Comparison of ENCODE assay signal across 9 cellular contexts in the genomic region with DNA sequence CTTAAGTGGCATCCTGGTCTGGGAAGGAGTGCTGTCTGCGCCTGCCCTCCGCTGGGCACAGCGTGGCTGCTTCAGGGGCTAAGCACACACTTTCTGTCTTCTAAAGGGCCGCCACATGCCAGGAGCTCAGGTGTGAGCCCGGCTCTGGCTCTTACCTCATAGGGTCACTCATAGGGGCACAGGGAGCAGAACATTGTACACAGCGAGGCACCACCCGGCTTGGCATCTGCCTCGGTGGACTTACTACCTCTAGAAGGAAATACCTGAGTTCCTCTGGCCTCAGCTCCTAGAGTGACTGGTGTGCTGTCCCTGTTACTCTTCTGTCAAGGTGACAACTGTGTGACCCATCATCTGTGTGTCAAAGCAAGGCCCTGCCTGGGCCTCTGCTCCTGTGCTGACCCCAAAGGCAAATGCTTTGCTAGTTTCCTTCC. TPM values are rescaled to one million over a fixed set of nuclear protein-coding genes. Genes with fewer than 3 reads are reported as not detected.
A peak's percentile ranks its signal among the peaks of the same experiment; 100 is the strongest.
DNase-seq lines count a peak whose midpoint lies in the region; ATAC-seq lines count a peak whose summit lies in the region.
"Had no signal": no experiment of that assay in that cellular context is flagged by ENCODE, and none has a peak within 500 bp of the region (broad histone marks: within the 10 kb centered on the region; RNA-seq: fewer than 3 reads in every experiment).

No MANE protein-coding gene starts in this region.

- H3K23ac ChIP-seq in trophoblast cell (ENCODE audit: low read length) = no peak overlapping the region

- no peaks in the 10 kb centered on the region for H3K27me3 ChIP-seq in trophoblast cell (ENCODE audit: insufficient read depth, low read length)

- no peak overlapping the region for H3K18ac ChIP-seq in trophoblast cell (ENCODE audit: low read length)

- peaks cover 4% of the 10 kb centered on the region for H3K79me2 ChIP-seq in trophoblast cell (ENCODE audit: control insufficient read depth, insufficient read depth, low read length, poor library complexity)

- no peak overlapping the region for H4K12ac ChIP-seq in trophoblast cell (ENCODE audit: low read depth, low read length)

- H3K14ac ChIP-seq in trophoblast cell (ENCODE audit: low read length) = no peak overlapping the region

- H3K4me2 ChIP-seq in trophoblast cell (ENCODE audit: low read length) = no peak overlapping the region

- in situ Hi-C loops in SK-MEL-5 (cut with HindIII; ENCODE audit: low pct_unique_long_range_greater_than_20kb, low sequenced_read_pairs) = no loop called here

- H2BK5ac ChIP-seq in trophoblast cell (ENCODE audit: low read depth, low read length, poor library complexity) = no peak overlapping the region

- no peak overlapping the region for H2BK12ac ChIP-seq in trophoblast cell (ENCODE audit: low read length)

- H3K4ac ChIP-seq in trophoblast cell (ENCODE audit: low read depth, low read length) = no peak overlapping the region

- no peak overlapping the region for H2AK5ac ChIP-seq in trophoblast cell (ENCODE audit: low read length)

- no CpG with 5 or more reads among the region's 8 CpGs for WGBS in trophoblast cell (ENCODE audit: extremely low coverage, insufficient coverage, insufficient read length)

- no peak overlapping the region for H3K9ac ChIP-seq in trophoblast cell (ENCODE audit: low read length)

- H3K4me1 ChIP-seq in trophoblast cell (ENCODE audit: control insufficient read depth in 1 of 2, insufficient read depth in 2 of 2, low read length in 2 of 2) = peaks cover under 1 to 7% of the 10 kb centered on the region in 2 experiments

- no peak overlapping the region for H4K91ac ChIP-seq in trophoblast cell (ENCODE audit: low read depth, low read length)

- no peak overlapping the region for H2BK120ac ChIP-seq in trophoblast cell (ENCODE audit: insufficient read depth, low read length, poor library complexity)

- no peaks in the 10 kb centered on the region for H3K79me1 ChIP-seq in trophoblast cell (ENCODE audit: low read length)

- DNase-seq in CD1c-positive myeloid dendritic cell (ENCODE audit: extremely low spot score) (peak; percentile 7), SK-MEL-5 (ENCODE audit: low read depth, low spot score) (peak; percentile 36), fibroblast of gingiva (ENCODE audit: low read depth) (peak; percentile 76), trophoblast cell (peak; percentile 56 to 63), amygdala (lab: John Stamatoyannopoulos, UW) (no peak), foreskin melanocyte (no peak), NCI-H526 treated with DMSO at 0.1 percent for 48 hours (lab: John Stamatoyannopoulos, UW) (no peak)
- DNase-seq: GOT3 had no signal

- no peaks in the 10 kb centered on the region for H3K9me3 ChIP-seq in trophoblast cell (ENCODE audit: insufficient read depth, low read depth, low read length)

- no peak overlapping the region for H2AFZ ChIP-seq in trophoblast cell (ENCODE audit: insufficient read depth, low read length, poor library complexity)

- peaks cover 16 to 29% of the 10 kb centered on the region in 2 experiments for H3K36me3 ChIP-seq in trophoblast cell (ENCODE audit: control insufficient read depth in 1 of 2, insufficient read depth in 2 of 2, low read length in 2 of 2)

- no peak overlapping the region for H3K27ac ChIP-seq in trophoblast cell (ENCODE audit: low read depth, low read length)

- H3K4me3 ChIP-seq in trophoblast cell (ENCODE audit: low read depth, low read length) = no peak overlapping the region

- no peak overlapping the region for H4K8ac ChIP-seq in trophoblast cell (ENCODE audit: low read depth, low read length)

- no peak for ATAC-seq in HG02885 (IDR thresholded peaks at IDR 0.05; ENCODE audit: poor library complexity, unreplicated experiment)

RNA-seq across cellular contexts. Expression of a gene that starts 13.4 kb away (rescaled TPM):
- 13.3 and 17.2 TPM in 2 replicates for total RNA-seq in SK-MEL-5 (2014; rRNA removed; shearing (Covaris generic))
- 92.3 and 140 TPM in 2 replicates for polyA plus RNA-seq in SK-MEL-5 (2015; cell fraction: cytosol; rRNA removed)
- 4,541 and 4,715 TPM in 2 replicates for polyA plus RNA-seq in SK-MEL-5 (2015; cell fraction: nucleus; rRNA removed)
- 11.1 and 12.7 TPM in 2 replicates for polyA plus RNA-seq in trophoblast cell (2013)

RNA-seq across cellular contexts. Expression of a gene that starts 49.6 kb away (rescaled TPM):
- 36.4 and 37.5 TPM in 2 replicates for total RNA-seq in SK-MEL-5 (2014; rRNA removed; shearing (Covaris generic))
- 71.8 and 107 TPM in 2 replicates for polyA plus RNA-seq in SK-MEL-5 (2015; cell fraction: cytosol; rRNA removed)
- 89.4 and 95.0 TPM in 2 replicates for polyA plus RNA-seq in SK-MEL-5 (2015; cell fraction: nucleus; rRNA removed)
- 21.2 and 22.9 TPM in 2 replicates for polyA plus RNA-seq in trophoblast cell (2013)

RNA-seq across cellular contexts. Expression of a gene that starts 53.5 kb away (rescaled TPM):
- total RNA-seq in SK-MEL-5 (2014; rRNA removed; shearing (Covaris generic)) = 3.4 and 4.6 TPM in 2 replicates
- polyA plus RNA-seq in SK-MEL-5 (2015; cell fraction: cytosol; rRNA removed) = 4.9 and 9.4 TPM in 2 replicates
- 24.3 and 28.9 TPM in 2 replicates for polyA plus RNA-seq in SK-MEL-5 (2015; cell fraction: nucleus; rRNA removed)
- 0.93 and 1.1 TPM in 2 replicates for polyA plus RNA-seq in trophoblast cell (2013)

Comparison
In these comparisons a context has a peak if more than half of its experiments do, and no peak if none do; other contexts are left out.
1. DNase-seq: peak in CD1c-positive myeloid dendritic cell (single experiment), SK-MEL-5 (single experiment), fibroblast of gingiva (single experiment) and trophoblast cell (2 of 2); none in amygdala (0 of 56), foreskin melanocyte (single experiment) and NCI-H526 treated with DMSO at 0.1 percent for 48 hours (single experiment).